Comparison of ENCODE assay signal across 8 cellular contexts in the genomic region with DNA sequence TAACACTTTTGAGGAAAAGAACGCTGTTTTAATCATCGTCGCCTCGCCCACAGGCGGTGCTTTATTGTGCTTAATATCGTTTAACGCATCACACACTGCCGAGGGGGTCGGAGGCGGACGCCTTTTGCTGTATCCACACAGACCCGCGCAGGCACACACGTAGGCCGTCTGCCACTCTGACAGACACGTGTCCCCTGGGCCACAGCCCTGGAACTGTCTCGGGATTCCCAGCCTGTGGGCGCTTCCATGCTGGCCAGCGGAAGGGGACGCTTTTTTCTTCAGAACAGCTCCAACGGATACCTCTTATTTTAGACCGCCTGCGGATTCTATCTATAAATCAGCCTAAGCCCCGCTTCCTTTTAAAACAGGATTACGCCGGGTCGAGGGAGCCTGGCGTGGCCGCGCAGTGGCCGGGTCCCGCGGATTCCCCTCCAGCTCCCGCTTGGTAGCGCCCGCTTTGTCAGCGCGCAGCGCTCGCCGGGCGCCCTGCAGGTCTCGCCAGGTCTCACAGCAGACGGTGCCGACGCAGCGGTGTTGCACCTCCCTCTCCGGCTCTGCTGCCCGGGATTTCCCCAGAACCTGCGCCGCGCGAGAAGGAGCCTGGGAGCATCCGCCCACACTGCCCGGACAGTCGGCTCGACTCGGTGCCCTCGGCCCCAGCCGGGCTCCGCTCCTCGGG. TPM values are rescaled to one million over a fixed set of nuclear protein-coding genes. Genes with fewer than 3 reads are reported as not detected.
A peak's percentile ranks its signal among the peaks of the same experiment; 100 is the strongest.
DNase-seq lines count a peak whose midpoint lies in the region; ATAC-seq and TF ChIP-seq lines count a peak whose summit lies in the region.

A gene with protein sequence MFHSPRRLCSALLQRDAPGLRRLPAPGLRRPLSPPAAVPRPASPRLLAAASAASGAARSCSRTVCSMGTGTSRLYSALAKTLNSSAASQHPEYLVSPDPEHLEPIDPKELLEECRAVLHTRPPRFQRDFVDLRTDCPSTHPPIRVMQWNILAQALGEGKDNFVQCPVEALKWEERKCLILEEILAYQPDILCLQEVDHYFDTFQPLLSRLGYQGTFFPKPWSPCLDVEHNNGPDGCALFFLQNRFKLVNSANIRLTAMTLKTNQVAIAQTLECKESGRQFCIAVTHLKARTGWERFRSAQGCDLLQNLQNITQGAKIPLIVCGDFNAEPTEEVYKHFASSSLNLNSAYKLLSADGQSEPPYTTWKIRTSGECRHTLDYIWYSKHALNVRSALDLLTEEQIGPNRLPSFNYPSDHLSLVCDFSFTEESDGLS (plus strand): TSS at position 513 of the 679 bp plus-strand sequence. CDS start 201 bp downstream, outside the sequence.

- H3K27ac ChIP-seq in heart right ventricle (peak within 1 kb of the TSS; percentile 83 to 96 (median 90)), upper lobe of right lung (peak within 1 kb of the TSS; percentile 88)

- 0% methylated on average over 62 of the region's 62 CpGs for WGBS in heart right ventricle, 2 donors

- H3K27me3 ChIP-seq in heart right ventricle: no peaks in the 10 kb centered on the region
- H3K27me3 ChIP-seq in upper lobe of right lung: no peaks in the 10 kb centered on the region

- no peaks in the 10 kb centered on the region for H3K9me3 ChIP-seq in heart right ventricle
- no peaks in the 10 kb centered on the region for H3K9me3 ChIP-seq in upper lobe of right lung

- intact Hi-C loops in T-helper 1 cell treated with Interleukin-12 subunit alpha and Interleukin-12 subunit beta and Interleukin-4 antibody, amounts not matched to agents 30 ng/mL and 1 ng/mL, for 36 hours (cut with micrococcal nuclease): loop anchor here (1.0 to 10.0 kb wide), 12 partner anchors 15 to 1507 kb away; partner anchors contain the start of genes NAA15, SCOC, SETD7 and SLC7A11
- intact Hi-C loops in heart right ventricle (cut with DNase I) (no loop called here), posterior vena cava (cut with DNase I) (no loop called here), upper lobe of right lung (cut with DNase I) (no loop called here)

- no peaks in the 10 kb centered on the region for H3K36me3 ChIP-seq in heart right ventricle
- H3K36me3 ChIP-seq in upper lobe of right lung: no peaks in the 10 kb centered on the region

- H3K4me1 ChIP-seq in heart right ventricle: peaks cover 7 to 57% (median 24%) of the 10 kb centered on the region in 9 donors
- peaks cover 14% of the 10 kb centered on the region for H3K4me1 ChIP-seq in upper lobe of right lung

- ATAC-seq in GM18498 (IDR thresholded peaks at IDR 0.05; ENCODE audit: unreplicated experiment) (peak; percentile 95), HG02885 (IDR thresholded peaks at IDR 0.05; ENCODE audit: poor library complexity, unreplicated experiment) (peak; percentile 92), heart right ventricle (peak; percentile 93 to 97 (median 96)), upper lobe of right lung (peak; percentile 97)

- TF ChIP-seq CTCF in heart right ventricle (IDR thresholded peaks at IDR 0.05) (peak in 1 of 9 donors; percentile 15), upper lobe of right lung (IDR thresholded peaks at IDR 0.05) (peak; percentile 22)

- H3K4me3 ChIP-seq in heart right ventricle (peak within 1 kb of the TSS; percentile 56 to 89 (median 70)), upper lobe of right lung (peak within 1 kb of the TSS; percentile 62)

- peak; percentile 71 for DNase-seq in NCI-H1694 (lab: John Stamatoyannopoulos, UW)
- DNase-seq in amniotic epithelial cell (ENCODE audit: low read depth): peak; percentile 89
- peak; percentile 88 for DNase-seq in heart right ventricle
- peak; percentile 96 for DNase-seq in posterior vena cava (ENCODE audit: low spot score)
- peak; percentile 96 for DNase-seq in upper lobe of right lung

RNA-seq across cellular contexts. Expression of the gene that starts here (rescaled TPM):
- total RNA-seq in T-helper 1 cell treated with Interleukin-12 subunit alpha and Interleukin-12 subunit beta and Interleukin-4 antibody, amounts not matched to agents 30 ng/mL and 1 ng/mL, for 36 hours: 11.5 and 12.8 TPM in 2 replicates
- total RNA-seq in heart right ventricle (10 to 100 TPM in 3 of 10 donors, 1 to 10 TPM in 7; 5.7 to 16.5 (median 8.2) TPM), posterior vena cava (1 to 10 TPM; 5.0 to 9.6 TPM), upper lobe of right lung (4.8 TPM)
- 1 to 10 TPM; 2.4 to 2.6 TPM for polyA plus RNA-seq in heart right ventricle

Comparison
In these comparisons a context has a peak if more than half of its experiments do, and no peak if none do; other contexts are left out.
1. Peak in every context shown above with its lines: DNase-seq, ATAC-seq, H3K4me3 ChIP-seq and H3K27ac ChIP-seq.